12 cellular contexts compared by ENCODE assay signal in the genomic region with DNA sequence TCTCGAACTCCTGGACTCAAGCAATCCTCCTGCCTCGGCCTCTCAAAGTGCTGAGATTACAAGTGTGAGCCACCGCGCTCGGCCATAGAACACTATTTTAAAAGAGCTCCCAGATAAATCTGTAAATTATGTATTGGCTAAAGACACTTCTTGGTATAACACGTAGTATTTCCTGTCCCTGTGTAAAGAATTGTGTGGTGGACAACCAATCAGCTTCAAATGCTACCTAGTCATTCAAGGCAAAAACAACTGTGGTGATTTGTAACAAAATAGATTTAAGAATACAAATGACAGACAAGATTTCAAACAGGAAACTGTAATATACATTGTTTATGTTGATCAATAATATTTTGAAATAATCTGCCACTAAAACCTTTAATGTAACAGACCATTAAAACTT. TPM values are rescaled to one million over a fixed set of nuclear protein-coding genes. Genes with fewer than 3 reads are reported as not detected.
DNase-seq lines count a peak whose midpoint lies in the region; ATAC-seq, FAIRE-seq and TF ChIP-seq lines count a peak whose summit lies in the region.
"Had no signal": no experiment of that assay in that cellular context is flagged by ENCODE, and none has a peak within 500 bp of the region (broad histone marks: within the 10 kb centered on the region; RNA-seq: fewer than 3 reads in every experiment).

No MANE protein-coding gene starts in this region.

- no peak overlapping the region for H3K9ac ChIP-seq in HepG2 (ENCODE audit: insufficient read depth, low read depth, low read length)

- no peaks in the 10 kb centered on the region for H3K9me3 ChIP-seq in right lobe of liver
- H3K9me3 ChIP-seq in HepG2 (ENCODE audit: low read length), result no peaks in the 10 kb centered on the region
- H3K9me3 ChIP-seq: upper lobe of right lung had no signal

- in situ Hi-C loops in HepG2 (cut with HindIII; ENCODE audit: extremely low pct_ligation_motif_present, low pct_unique_long_range_greater_than_20kb), result no loop called here

- H3K27me3 ChIP-seq in right lobe of liver (no peaks in the 10 kb centered on the region), HepG2 (ENCODE audit: control insufficient read depth in 1 of 2, insufficient read depth in 2 of 2, low read length in 2 of 2) (no peaks in the 10 kb centered on the region)
- H3K27me3 ChIP-seq: dorsolateral prefrontal cortex, upper lobe of right lung had no signal

- no peaks in the 10 kb centered on the region for H3K79me2 ChIP-seq in HepG2 (ENCODE audit: insufficient read depth, low read length)

- FAIRE-seq in HepG2 (lab: Jason Lieb, UNC), result no peak

- no peaks in the 10 kb centered on the region for H4K20me1 ChIP-seq in HepG2 (ENCODE audit: insufficient read depth, low read length)

- TF ChIP-seq CTCF in right lobe of liver (IDR thresholded peaks at IDR 0.05) (no peak), HepG2 (CRISPR knock-in tag; IDR thresholded peaks at IDR 0.05) (no peak), mesothelial cell of epicardium (IDR thresholded peaks at IDR 0.05; ENCODE audit: unreplicated experiment) (no peak)
- TF ChIP-seq CTCF in activated CD8-positive, alpha-beta T cell treated with anti-CD3 and anti-CD28 coated beads for 36 hours (IDR thresholded peaks at IDR 0.05), result no peak

- H3K27ac Mint-ChIP-seq in activated CD8-positive, alpha-beta T cell treated with anti-CD3 and anti-CD28 coated beads for 36 hours, result peak overlapping the region; percentile 99
- H3K27ac Mint-ChIP-seq in mesothelial cell of epicardium, result peak overlapping the region; percentile 64

- H3K4me3 ChIP-seq in right lobe of liver (no peak overlapping the region), HepG2 (replicated peaks in 1 of 3; ENCODE audit: insufficient read depth in 1 of 3, low read depth in 2 of 3, low read length in 3 of 3) (no peak overlapping the region)
- H3K4me3 ChIP-seq: dorsolateral prefrontal cortex, K562, upper lobe of right lung had no signal

- intact Hi-C loops in right lobe of liver (cut with DNase I), result no loop called here
- intact Hi-C loops in HepG2 (cut with micrococcal nuclease; ENCODE audit: unreplicated experiment), result no loop called here
- intact Hi-C loops in activated CD8-positive, alpha-beta T cell treated with anti-CD3 and anti-CD28 coated beads for 36 hours (cut with micrococcal nuclease), result loop anchor here (2.0 kb wide), 1 partner anchor 13 kb away; no protein-coding TSS in a partner anchor

- no TSS peak for BruUV-seq in HepG2 (replicated peaks; lab: Mats Ljungman, UMichigan)

- no peaks in the 10 kb centered on the region for H3K36me3 ChIP-seq in right lobe of liver
- H3K36me3 ChIP-seq in HepG2 (replicated peaks in 1 of 2; ENCODE audit: control insufficient read depth in 1 of 2, insufficient read depth in 2 of 2, low read length in 2 of 2), result peaks cover 0 to 10% of the 10 kb centered on the region in 2 experiments; a peak in 2 of 5 replicates

- peak overlapping the region; percentile 82 for H3K4me3 Mint-ChIP-seq in activated CD8-positive, alpha-beta T cell treated with anti-CD3 and anti-CD28 coated beads for 36 hours
- H3K4me3 Mint-ChIP-seq in mesothelial cell of epicardium, result no peak overlapping the region

- no peaks in the 10 kb centered on the region for H3K9me3 Mint-ChIP-seq in activated CD8-positive, alpha-beta T cell treated with anti-CD3 and anti-CD28 coated beads for 36 hours
- no peaks in the 10 kb centered on the region for H3K9me3 Mint-ChIP-seq in mesothelial cell of epicardium

- H3K4me1 ChIP-seq in right lobe of liver (no peaks in the 10 kb centered on the region), HepG2 (ENCODE audit: insufficient read depth, low read length) (no peaks in the 10 kb centered on the region)

- peaks cover 59% of the 10 kb centered on the region for H3K4me1 Mint-ChIP-seq in activated CD8-positive, alpha-beta T cell treated with anti-CD3 and anti-CD28 coated beads for 36 hours (ENCODE audit: low read depth)
- no peaks in the 10 kb centered on the region for H3K4me1 Mint-ChIP-seq in mesothelial cell of epicardium

- TF ChIP-seq EP300 in HepG2 (IDR thresholded peaks at IDR 0.05; ENCODE audit: low read depth in 2 of 2, low read length in 2 of 2), result no peak
- TF ChIP-seq EP300 in HepG2 (CRISPR knock-in tag; IDR thresholded peaks at IDR 0.05; ENCODE audit: borderline replicate concordance), result no peak

- peaks cover 12% of the 10 kb centered on the region for H3K36me3 Mint-ChIP-seq in activated CD8-positive, alpha-beta T cell treated with anti-CD3 and anti-CD28 coated beads for 36 hours (ENCODE audit: low read depth)
- peaks cover 1% of the 10 kb centered on the region for H3K36me3 Mint-ChIP-seq in mesothelial cell of epicardium

- H3K4me2 ChIP-seq in HepG2 (ENCODE audit: low read depth, low read length), result no peak overlapping the region

- TF ChIP-seq RAD21 in HepG2 (CRISPR knock-in tag; IDR thresholded peaks at IDR 0.05), result no peak

- no peaks in the 10 kb centered on the region for H3K27me3 Mint-ChIP-seq in activated CD8-positive, alpha-beta T cell treated with anti-CD3 and anti-CD28 coated beads for 36 hours
- H3K27me3 Mint-ChIP-seq in mesothelial cell of epicardium (ENCODE audit: low read depth), result no peaks in the 10 kb centered on the region

- TF ChIP-seq POLR2A in right lobe of liver (IDR thresholded peaks at IDR 0.05) (no peak), HepG2 (IDR thresholded peaks at IDR 0.05; ENCODE audit: insufficient read depth in 1 of 2, low read depth in 2 of 2, low read length in 2 of 2) (no peak), GM18505 (IDR thresholded peaks at IDR 0.05; ENCODE audit: borderline replicate concordance, extremely low read depth, insufficient read depth, insufficient read length) (no peak)

- no peak overlapping the region for H2AFZ ChIP-seq in HepG2 (ENCODE audit: low read length)

- no peak for DNase-seq in right lobe of liver
- DNase-seq in HepG2 (ENCODE audit: low spot score), result no peak
- DNase-seq in activated CD8-positive, alpha-beta T cell treated with anti-CD3 and anti-CD28 coated beads for 36 hours, result no peak
- no peak for DNase-seq in mesothelial cell of epicardium (ENCODE audit: low spot score in 2 of 2, unreplicated experiment in 2 of 2)
- DNase-seq in NCI-H748 (lab: John Stamatoyannopoulos, UW; ENCODE audit: unreplicated experiment), result no peak
- no peak for DNase-seq in HEK293T (ENCODE audit: extremely low spot score)
- DNase-seq in activated gamma-delta T cell treated with Interleukin-2 at 50 U/mL for 16 hours, result no peak
- DNase-seq: dorsolateral prefrontal cortex, NCI-H526 treated with DMSO at 0.1 percent for 48 hours, upper lobe of right lung had no signal

- CTCF ChIA-PET in HepG2 (lab: Yijun Ruan, JAX; ENCODE audit: low intra/inter-chr PET ratio, low total read pairs) (no interaction called here), HEK293T (lab: Yijun Ruan, JAX) (interaction anchor here (0.6 to 1.3 kb wide), 2 partner anchors 10 to 15 kb away, joined by 3 to 5 read pairs; partner anchors contain the start of gene CRLF3)
- CTCF ChIA-PET in activated CD8-positive, alpha-beta T cell treated with anti-CD3 and anti-CD28 coated beads for 36 hours (lab: Charles Lee), result interaction anchor here (0.9 to 9.5 kb wide), 8 partner anchors 10 to 24 kb away, joined by 3 to 96 read pairs (median 4); partner anchors contain the start of gene CRLF3

- POLR2A ChIA-PET in HepG2 (lab: Yijun Ruan, JAX) (no interaction called here), HEK293T (lab: Yijun Ruan, JAX) (interaction anchor here (3.5 kb wide), 1 partner anchor 15 kb away, joined by 14 read pairs; the partner anchor contains the start of gene CRLF3)
- POLR2A ChIA-PET in activated CD8-positive, alpha-beta T cell treated with anti-CD3 and anti-CD28 coated beads for 36 hours (lab: Charles Lee), result interaction anchor here (1.2 to 12.5 kb wide), 6 partner anchors 11 to 22 kb away, joined by 4 to 126 read pairs (median 10); partner anchors contain the start of genes ATAD5 and CRLF3

- H3K27ac ChIP-seq in right lobe of liver, result peak overlapping the region in 2 of 3 donors; percentile 20 to 41
- no peak overlapping the region for H3K27ac ChIP-seq in HepG2 (ENCODE audit: extremely low read length, insufficient read depth, low read length)

- ATAC-seq in right lobe of liver, result no peak
- ATAC-seq in HepG2, result no peak
- ATAC-seq in activated CD8-positive, alpha-beta T cell treated with anti-CD3 and anti-CD28 coated beads for 36 hours, result peak; percentile 41
- ATAC-seq in GM18505 (IDR thresholded peaks at IDR 0.05; ENCODE audit: unreplicated experiment), result no peak
- ATAC-seq: K562, upper lobe of right lung had no signal

- WGBS in right lobe of liver (ENCODE audit: insufficient coverage, low coverage, low lambda C conversion rate, missing lambda C conversion rate), result 91% methylated on average over 6 of the region's 6 CpGs
- 100% methylated on average over 6 of the region's 6 CpGs for WGBS in HepG2 (ENCODE audit: low lambda C conversion rate)

RNA-seq across cellular contexts. Expression of gene CRLF3, which starts 14.6 kb away (rescaled TPM):
- total RNA-seq in right lobe of liver, result 1 to 10 TPM; 2.4 to 6.7 (median 5.0) TPM
- total RNA-seq in HepG2 (2016; rRNA removed; fragmentation: Illumina TruSeq; extraction: Trizol), result 9.1 and 13.2 TPM in 2 replicates
- 4.4 TPM in 2 replicates for total RNA-seq in HepG2 (2016; cell fraction: cytosol; rRNA removed; fragmentation: Illumina TruSeq; extraction: Trizol; ENCODE audit: low read depth)
- total RNA-seq in HepG2 (2016; cell fraction: insoluble cytoplasmic fraction; rRNA removed; fragmentation: Illumina TruSeq; extraction: Trizol), result 9.8 and 12.3 TPM in 2 replicates
- 5.1 and 5.6 TPM in 2 replicates for total RNA-seq in HepG2 (2016; cell fraction: membrane; rRNA removed; fragmentation: Illumina TruSeq; extraction: Trizol)
- 4.1 and 6.0 TPM in 2 replicates for total RNA-seq in HepG2 (2016; cell fraction: nucleus; rRNA removed; fragmentation: Illumina TruSeq; extraction: Trizol)
- 4.9 and 6.4 TPM in 2 replicates for polyA plus RNA-seq in HepG2 (2011; rRNA removed)
- 3.1 and 4.9 TPM in 2 replicates for polyA plus RNA-seq in HepG2 (2011; cell fraction: cytosol; rRNA removed)
- 2.0 and 2.6 TPM in 2 replicates for polyA plus RNA-seq in HepG2 (2011; cell fraction: nucleus; rRNA removed)
- 4.8 and 6.0 TPM in 2 replicates for polyA plus RNA-seq in HepG2 (2012)
- 1.1 TPM in 2 replicates for polyA plus RNA-seq in HepG2 (2016; cell fraction: cytosol; fragmentation: Illumina TruSeq; extraction: Trizol; ENCODE audit: low read depth)
- 10.7 and 11.8 TPM in 2 replicates for polyA plus RNA-seq in HepG2 (2016; cell fraction: insoluble cytoplasmic fraction; fragmentation: Illumina TruSeq; extraction: Trizol; ENCODE audit: low read depth)
- polyA plus RNA-seq in HepG2 (2016; cell fraction: membrane; fragmentation: Illumina TruSeq; extraction: Trizol; ENCODE audit: low read depth), result 2.6 and 2.7 TPM in 2 replicates
- 7.0 and 7.4 TPM in 2 replicates for polyA plus RNA-seq in HepG2 (2016; cell fraction: nucleus; fragmentation: Illumina TruSeq; extraction: Trizol; ENCODE audit: insufficient read depth, low read depth)
- 2.3 and 9.3 TPM in 2 replicates for polyA minus RNA-seq in HepG2 (2011; rRNA and poly(A)+ RNA removed; ENCODE audit: low replicate concordance)
- polyA minus RNA-seq in HepG2 (2011; cell fraction: cytosol; rRNA and poly(A)+ RNA removed), result 4.4 and 5.0 TPM in 2 replicates
- polyA minus RNA-seq in HepG2 (2011; cell fraction: nucleus; rRNA and poly(A)+ RNA removed), result 4.8 and 7.0 TPM in 2 replicates
- 10 to 100 TPM; 40.3 to 42.5 TPM for total RNA-seq in activated CD8-positive, alpha-beta T cell treated with anti-CD3 and anti-CD28 coated beads for 36 hours
- total RNA-seq in mesothelial cell of epicardium, result 6.7 to 8.0 TPM (median 7.6 TPM) in 3 replicates

RNA-seq across cellular contexts. Expression of gene ATAD5, which starts 21.9 kb away (rescaled TPM):
- 1 to 10 TPM in 2 of 6 experiments, under 1 TPM in 4; 0.29 to 2.7 (median 0.67) TPM for total RNA-seq in right lobe of liver
- total RNA-seq in HepG2 (2016; rRNA removed; fragmentation: Illumina TruSeq; extraction: Trizol), result 10.7 and 18.1 TPM in 2 replicates
- total RNA-seq in HepG2 (2016; cell fraction: cytosol; rRNA removed; fragmentation: Illumina TruSeq; extraction: Trizol; ENCODE audit: low read depth), result 3.1 and 3.7 TPM in 2 replicates
- 10.6 and 18.0 TPM in 2 replicates for total RNA-seq in HepG2 (2016; cell fraction: insoluble cytoplasmic fraction; rRNA removed; fragmentation: Illumina TruSeq; extraction: Trizol)
- total RNA-seq in HepG2 (2016; cell fraction: membrane; rRNA removed; fragmentation: Illumina TruSeq; extraction: Trizol), result 4.3 and 4.4 TPM in 2 replicates
- 20.1 and 22.3 TPM in 2 replicates for total RNA-seq in HepG2 (2016; cell fraction: nucleus; rRNA removed; fragmentation: Illumina TruSeq; extraction: Trizol)
- 1.1 and 1.8 TPM in 2 replicates for polyA plus RNA-seq in HepG2 (2011; rRNA removed)
- polyA plus RNA-seq in HepG2 (2011; cell fraction: cytosol; rRNA removed), result 0.49 and 0.54 TPM in 2 replicates
- polyA plus RNA-seq in HepG2 (2011; cell fraction: nucleus; rRNA removed), result 1.6 and 1.7 TPM in 2 replicates
- polyA plus RNA-seq in HepG2 (2012), result 1.2 and 2.2 TPM in 2 replicates
- 0.09 and 0.11 TPM in 2 replicates for polyA plus RNA-seq in HepG2 (2016; cell fraction: cytosol; fragmentation: Illumina TruSeq; extraction: Trizol; ENCODE audit: low read depth)
- 6.8 and 6.9 TPM in 2 replicates for polyA plus RNA-seq in HepG2 (2016; cell fraction: insoluble cytoplasmic fraction; fragmentation: Illumina TruSeq; extraction: Trizol; ENCODE audit: low read depth)
- polyA plus RNA-seq in HepG2 (2016; cell fraction: membrane; fragmentation: Illumina TruSeq; extraction: Trizol; ENCODE audit: low read depth), result 0.26 and 0.35 TPM in 2 replicates
- polyA plus RNA-seq in HepG2 (2016; cell fraction: nucleus; fragmentation: Illumina TruSeq; extraction: Trizol; ENCODE audit: insufficient read depth, low read depth), result 8.6 and 10.0 TPM in 2 replicates
- 1.8 and 3.2 TPM in 2 replicates for polyA minus RNA-seq in HepG2 (2011; rRNA and poly(A)+ RNA removed; ENCODE audit: low replicate concordance)
- 3.2 and 4.7 TPM in 2 replicates for polyA minus RNA-seq in HepG2 (2011; cell fraction: cytosol; rRNA and poly(A)+ RNA removed)
- 12.1 and 15.1 TPM in 2 replicates for polyA minus RNA-seq in HepG2 (2011; cell fraction: nucleus; rRNA and poly(A)+ RNA removed)
- 10 to 100 TPM; 34.5 to 35.0 TPM for total RNA-seq in activated CD8-positive, alpha-beta T cell treated with anti-CD3 and anti-CD28 coated beads for 36 hours
- total RNA-seq in mesothelial cell of epicardium, result 9.7 to 11.3 TPM (median 10.6 TPM) in 3 replicates
